Comparison of ENCODE assay signal across 1 cellular context in genomic region chr5:154937718-154938466, GRCh38.
TF ChIP-seq lines count a peak whose summit lies in the region.

A gene with protein sequence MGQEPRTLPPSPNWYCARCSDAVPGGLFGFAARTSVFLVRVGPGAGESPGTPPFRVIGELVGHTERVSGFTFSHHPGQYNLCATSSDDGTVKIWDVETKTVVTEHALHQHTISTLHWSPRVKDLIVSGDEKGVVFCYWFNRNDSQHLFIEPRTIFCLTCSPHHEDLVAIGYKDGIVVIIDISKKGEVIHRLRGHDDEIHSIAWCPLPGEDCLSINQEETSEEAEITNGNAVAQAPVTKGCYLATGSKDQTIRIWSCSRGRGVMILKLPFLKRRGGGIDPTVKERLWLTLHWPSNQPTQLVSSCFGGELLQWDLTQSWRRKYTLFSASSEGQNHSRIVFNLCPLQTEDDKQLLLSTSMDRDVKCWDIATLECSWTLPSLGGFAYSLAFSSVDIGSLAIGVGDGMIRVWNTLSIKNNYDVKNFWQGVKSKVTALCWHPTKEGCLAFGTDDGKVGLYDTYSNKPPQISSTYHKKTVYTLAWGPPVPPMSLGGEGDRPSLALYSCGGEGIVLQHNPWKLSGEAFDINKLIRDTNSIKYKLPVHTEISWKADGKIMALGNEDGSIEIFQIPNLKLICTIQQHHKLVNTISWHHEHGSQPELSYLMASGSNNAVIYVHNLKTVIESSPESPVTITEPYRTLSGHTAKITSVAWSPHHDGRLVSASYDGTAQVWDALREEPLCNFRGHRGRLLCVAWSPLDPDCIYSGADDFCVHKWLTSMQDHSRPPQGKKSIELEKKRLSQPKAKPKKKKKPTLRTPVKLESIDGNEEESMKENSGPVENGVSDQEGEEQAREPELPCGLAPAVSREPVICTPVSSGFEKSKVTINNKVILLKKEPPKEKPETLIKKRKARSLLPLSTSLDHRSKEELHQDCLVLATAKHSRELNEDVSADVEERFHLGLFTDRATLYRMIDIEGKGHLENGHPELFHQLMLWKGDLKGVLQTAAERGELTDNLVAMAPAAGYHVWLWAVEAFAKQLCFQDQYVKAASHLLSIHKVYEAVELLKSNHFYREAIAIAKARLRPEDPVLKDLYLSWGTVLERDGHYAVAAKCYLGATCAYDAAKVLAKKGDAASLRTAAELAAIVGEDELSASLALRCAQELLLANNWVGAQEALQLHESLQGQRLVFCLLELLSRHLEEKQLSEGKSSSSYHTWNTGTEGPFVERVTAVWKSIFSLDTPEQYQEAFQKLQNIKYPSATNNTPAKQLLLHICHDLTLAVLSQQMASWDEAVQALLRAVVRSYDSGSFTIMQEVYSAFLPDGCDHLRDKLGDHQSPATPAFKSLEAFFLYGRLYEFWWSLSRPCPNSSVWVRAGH (N-terminal part only) (minus strand): TSS chr5:154938211. CDS start chr5:154938133, 78 bp downstream.

TF ChIP-seq in IMR-90, 13 proteins besides CTCF, POLR2A, EP300 and RAD21:
- TF ChIP-seq RCOR1 (IDR thresholded peaks at IDR 0.05; ENCODE audit: insufficient replicate concordance, low read length) (no peak), BHLHE40 (IDR thresholded peaks at IDR 0.05; ENCODE audit: low read depth, low read length) (peak; percentile 50; the same call in 1 of the 2 replicates), MAZ (IDR thresholded peaks at IDR 0.05; ENCODE audit: borderline replicate concordance, low read depth, low read length) (peak; percentile 85; the same call in 1 of the 2 replicates), MXI1 (IDR thresholded peaks at IDR 0.05; ENCODE audit: borderline replicate concordance, low read depth, low read length) (peak; percentile 99)
